ENCODE assay signal across 1 cellular context in genomic region chr17:20927586-20927985, GRCh38.
TF ChIP-seq lines count a peak whose summit lies in the region.

No MANE protein-coding gene starts in this region.

TF ChIP-seq in GM23338, 12 proteins besides CTCF, POLR2A, EP300 and RAD21 (continued from another document):
- TF ChIP-seq ETS1 (IDR thresholded peaks at IDR 0.05) (no peak), EZH2phosphoT487 (IDR thresholded peaks at IDR 0.05; ENCODE audit: unreplicated experiment) (no peak), POLR2AphosphoS5 (IDR thresholded peaks at IDR 0.05; ENCODE audit: low read depth) (no peak), NANOG (IDR thresholded peaks at IDR 0.05; ENCODE audit: borderline replicate concordance) (no peak)
- TF ChIP-seq, protein P1, sequence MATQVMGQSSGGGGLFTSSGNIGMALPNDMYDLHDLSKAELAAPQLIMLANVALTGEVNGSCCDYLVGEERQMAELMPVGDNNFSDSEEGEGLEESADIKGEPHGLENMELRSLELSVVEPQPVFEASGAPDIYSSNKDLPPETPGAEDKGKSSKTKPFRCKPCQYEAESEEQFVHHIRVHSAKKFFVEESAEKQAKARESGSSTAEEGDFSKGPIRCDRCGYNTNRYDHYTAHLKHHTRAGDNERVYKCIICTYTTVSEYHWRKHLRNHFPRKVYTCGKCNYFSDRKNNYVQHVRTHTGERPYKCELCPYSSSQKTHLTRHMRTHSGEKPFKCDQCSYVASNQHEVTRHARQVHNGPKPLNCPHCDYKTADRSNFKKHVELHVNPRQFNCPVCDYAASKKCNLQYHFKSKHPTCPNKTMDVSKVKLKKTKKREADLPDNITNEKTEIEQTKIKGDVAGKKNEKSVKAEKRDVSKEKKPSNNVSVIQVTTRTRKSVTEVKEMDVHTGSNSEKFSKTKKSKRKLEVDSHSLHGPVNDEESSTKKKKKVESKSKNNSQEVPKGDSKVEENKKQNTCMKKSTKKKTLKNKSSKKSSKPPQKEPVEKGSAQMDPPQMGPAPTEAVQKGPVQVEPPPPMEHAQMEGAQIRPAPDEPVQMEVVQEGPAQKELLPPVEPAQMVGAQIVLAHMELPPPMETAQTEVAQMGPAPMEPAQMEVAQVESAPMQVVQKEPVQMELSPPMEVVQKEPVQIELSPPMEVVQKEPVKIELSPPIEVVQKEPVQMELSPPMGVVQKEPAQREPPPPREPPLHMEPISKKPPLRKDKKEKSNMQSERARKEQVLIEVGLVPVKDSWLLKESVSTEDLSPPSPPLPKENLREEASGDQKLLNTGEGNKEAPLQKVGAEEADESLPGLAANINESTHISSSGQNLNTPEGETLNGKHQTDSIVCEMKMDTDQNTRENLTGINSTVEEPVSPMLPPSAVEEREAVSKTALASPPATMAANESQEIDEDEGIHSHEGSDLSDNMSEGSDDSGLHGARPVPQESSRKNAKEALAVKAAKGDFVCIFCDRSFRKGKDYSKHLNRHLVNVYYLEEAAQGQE (IDR thresholded peaks at IDR 0.05; ENCODE audit: unreplicated experiment), result no peak
